In genomic region chr1:56389813-56390539, GRCh38 we compare ENCODE assay signal across 13 cellular contexts.
DNase-seq lines count a peak whose midpoint lies in the region; ATAC-seq and TF ChIP-seq lines count a peak whose summit lies in the region.
"Had no signal": no experiment of that assay in that cellular context is flagged by ENCODE, and none has a peak within 500 bp of the region (broad histone marks: within the 10 kb centered on the region; RNA-seq: fewer than 3 reads in every experiment).

No MANE protein-coding gene starts in this region.

- H2AK5ac ChIP-seq in neuronal stem cell (ENCODE audit: low read depth, low read length) = no peak overlapping the region

- no peaks in the 10 kb centered on the region for H3K79me1 ChIP-seq in neuronal stem cell (ENCODE audit: low read depth, low read length)

- peak overlapping the region; percentile 50 for H3K4me3 ChIP-seq in GM23338
- no peak overlapping the region for H3K4me3 ChIP-seq in neuronal stem cell (ENCODE audit: low read length in 2 of 2)

- ATAC-seq in GM23338 (peak; percentile 85), esophagus mucosa (peak; percentile 67), HG03520 (IDR thresholded peaks at IDR 0.05; ENCODE audit: unreplicated experiment) (no peak)
- ATAC-seq: activated CD8-positive, alpha-beta T cell treated with anti-CD3 and anti-CD28 coated beads, Interleukin-2, amount 10 ng/mL, durations not matched to agents 7 days and 5 days; left lobe of liver had no signal

- DNase-seq in GM23338 (ENCODE audit: low spot score) (peak; percentile 82), NCI-H524 treated with DMSO at 0.1 percent for 48 hours (lab: John Stamatoyannopoulos, UW) (peak; percentile 44), neuronal stem cell (ENCODE audit: low spot score) (peak; percentile 38), NOMO-1 treated with DMSO at 0.1 percent for 48 hours (lab: John Stamatoyannopoulos, UW; ENCODE audit: unreplicated experiment) (no peak), NCI-H1694 (lab: John Stamatoyannopoulos, UW) (no peak)
- DNase-seq: activated CD8-positive, alpha-beta T cell treated with anti-CD3 and anti-CD28 coated beads, Interleukin-2, amount 10 ng/mL, durations not matched to agents 7 days and 5 days; CD4-positive, CD25-positive, alpha-beta regulatory T cell; NCI-H748 treated with DMSO at 0.1 percent for 48 hours; Right ventricle myocardium superior had no signal

- H3K23ac ChIP-seq in neuronal stem cell (ENCODE audit: low read depth, low read length, poor library complexity) = no peak overlapping the region

- no peak overlapping the region for H2BK120ac ChIP-seq in neuronal stem cell (ENCODE audit: low read depth, low read length)

- H2BK12ac ChIP-seq in neuronal stem cell (ENCODE audit: low read length) = no peak overlapping the region

- H3K4me3 Mint-ChIP-seq in GM23338 = peak overlapping the region; percentile 64
- H3K4me3 Mint-ChIP-seq: activated CD8-positive, alpha-beta T cell treated with anti-CD3 and anti-CD28 coated beads, Interleukin-2, amount 10 ng/mL, durations not matched to agents 7 days and 5 days; CD4-positive, CD25-positive, alpha-beta regulatory T cell had no signal

- H3K27me3 Mint-ChIP-seq in GM23338 (ENCODE audit: insufficient read depth, low read depth, poor library complexity) = no peaks in the 10 kb centered on the region
- H3K27me3 Mint-ChIP-seq: CD4-positive, CD25-positive, alpha-beta regulatory T cell had no signal

- H3F3A ChIP-seq in GM23338 (replicated peaks; ENCODE audit: low read depth) = no peaks in the 10 kb centered on the region

- no peak overlapping the region for H3K9ac ChIP-seq in neuronal stem cell (ENCODE audit: low read depth, low read length, poor library complexity)

- peak overlapping the region; percentile 79; the same call in 1 of the 2 replicates for H3K27ac ChIP-seq in GM23338 (ENCODE audit: low read depth)
- peak overlapping the region; percentile 71 for H3K27ac ChIP-seq in neuronal stem cell (replicated peaks; ENCODE audit: low read length)
- H3K27ac ChIP-seq: neutrophil had no signal

- no peaks in the 10 kb centered on the region for H3K36me3 ChIP-seq in GM23338 (ENCODE audit: insufficient read depth)
- H3K36me3 ChIP-seq in neuronal stem cell (replicated peaks in 1 of 2; ENCODE audit: control insufficient read depth in 2 of 2, insufficient read depth in 2 of 2, low read length in 2 of 2) = no peaks in the 10 kb centered on the region
- H3K36me3 ChIP-seq: neutrophil had no signal

- H3K79me2 ChIP-seq in GM23338 (replicated peaks; ENCODE audit: insufficient read depth) = no peaks in the 10 kb centered on the region

- H4K8ac ChIP-seq in neuronal stem cell (ENCODE audit: low read depth, low read length) = no peak overlapping the region

- no peaks in the 10 kb centered on the region for H4K20me1 ChIP-seq in GM23338 (replicated peaks; ENCODE audit: insufficient read depth)

- H2BK15ac ChIP-seq in neuronal stem cell (ENCODE audit: low read length) = no peak overlapping the region

- no peak overlapping the region for H3K4ac ChIP-seq in neuronal stem cell (ENCODE audit: low read length)

- peaks cover 9% of the 10 kb centered on the region; the same call in 1 of the 2 replicates for H3K9me2 ChIP-seq in GM23338 (ENCODE audit: insufficient read depth)

- H3K27me3 ChIP-seq in GM23338 (ENCODE audit: insufficient read depth) = no peaks in the 10 kb centered on the region
- no peaks in the 10 kb centered on the region for H3K27me3 ChIP-seq in neuronal stem cell (ENCODE audit: control insufficient read depth in 3 of 3, insufficient read depth in 3 of 3, low read depth in 1 of 3, low read length in 3 of 3)
- H3K27me3 ChIP-seq: neutrophil had no signal

- no peak overlapping the region for H2BK5ac ChIP-seq in neuronal stem cell (ENCODE audit: low read length)

- H3K4me2 ChIP-seq in GM23338 (peak overlapping the region; percentile 78), neuronal stem cell (ENCODE audit: insufficient read depth, low read length, poor library complexity, severe bottlenecking) (peak overlapping the region; percentile 35)

- no peak overlapping the region for H3K14ac ChIP-seq in neuronal stem cell (ENCODE audit: low read length)

- 0 out of 2 replicates have a peak overlapping the region, but pooled peaks have one; percentile 60 for H3K27ac Mint-ChIP-seq in GM23338
- H3K27ac Mint-ChIP-seq: activated CD8-positive, alpha-beta T cell treated with anti-CD3 and anti-CD28 coated beads, Interleukin-2, amount 10 ng/mL, durations not matched to agents 7 days and 5 days; CD4-positive, CD25-positive, alpha-beta regulatory T cell had no signal

- H3K4me1 Mint-ChIP-seq in GM23338 = peaks cover 25% of the 10 kb centered on the region
- H3K4me1 Mint-ChIP-seq: CD4-positive, CD25-positive, alpha-beta regulatory T cell had no signal

- H3K9me3 Mint-ChIP-seq in GM23338 = no peaks in the 10 kb centered on the region

- H3K36me3 Mint-ChIP-seq in GM23338 (ENCODE audit: low read depth) = no peaks in the 10 kb centered on the region
- H3K36me3 Mint-ChIP-seq: CD4-positive, CD25-positive, alpha-beta regulatory T cell had no signal

- no peak for TF ChIP-seq CTCF in GM23338 (conservative IDR thresholded peaks at IDR 0.05; ENCODE audit: low read depth in 2 of 2)

- H2AFZ ChIP-seq in GM23338 = peak overlapping the region; percentile 89; the same call in 1 of the 2 replicates
- peak overlapping the region; percentile 44 for H2AFZ ChIP-seq in neuronal stem cell (ENCODE audit: low read length)

- WGBS in neuronal stem cell (ENCODE audit: extremely low coverage in 2 of 2, insufficient read length in 2 of 2, insufficient replicate concordance in 1 of 2), 2 donors = no CpG with 5 or more reads among the region's 4 CpGs

- no peaks in the 10 kb centered on the region for H3K9me3 ChIP-seq in neuronal stem cell (replicated peaks in 1 of 2; ENCODE audit: control insufficient read depth in 2 of 2, insufficient read depth in 1 of 2, low read depth in 1 of 2, low read length in 2 of 2)
- H3K9me3 ChIP-seq: neutrophil had no signal

- H3K4me1 ChIP-seq in GM23338 (ENCODE audit: insufficient read depth) = peaks cover 16% of the 10 kb centered on the region
- peaks cover 4 to 6% of the 10 kb centered on the region in 2 donors for H3K4me1 ChIP-seq in neuronal stem cell (ENCODE audit: control insufficient read depth in 2 of 2, insufficient read depth in 1 of 2, low read depth in 1 of 2, low read length in 2 of 2)

- H3K18ac ChIP-seq in neuronal stem cell (ENCODE audit: low read length) = no peak overlapping the region

- no peak overlapping the region for H4K91ac ChIP-seq in neuronal stem cell (ENCODE audit: low read depth, low read length, poor library complexity)

TF ChIP-seq in GM23338, 12 proteins besides CTCF, POLR2A, EP300 and RAD21:
- TF ChIP-seq ZNF114 (CRISPR knock-in tag; IDR thresholded peaks at IDR 0.05) (no peak), ZNF331 (CRISPR knock-in tag; IDR thresholded peaks at IDR 0.05; ENCODE audit: low read depth) (no peak), CREB1 (CRISPR knock-in tag; IDR thresholded peaks at IDR 0.05; ENCODE audit: low read depth) (no peak), STAT1 (IDR thresholded peaks at IDR 0.05; ENCODE audit: unreplicated experiment) (no peak), NANOG (IDR thresholded peaks at IDR 0.05; ENCODE audit: borderline replicate concordance) (no peak), POLR2AphosphoS5 (IDR thresholded peaks at IDR 0.05; ENCODE audit: low read depth) (no peak), EZH2phosphoT487 (IDR thresholded peaks at IDR 0.05; ENCODE audit: unreplicated experiment) (no peak), EZH2 (IDR thresholded peaks at IDR 0.05; ENCODE audit: low read depth, unreplicated experiment) (no peak)

Comparison
In these comparisons a context has a peak if more than half of its experiments do, and no peak if none do; other contexts are left out.
1. DNase-seq: peak in GM23338 (single experiment), NCI-H524 treated with DMSO at 0.1 percent for 48 hours (single experiment) and neuronal stem cell (single experiment); none in NOMO-1 treated with DMSO at 0.1 percent for 48 hours (single experiment) and NCI-H1694 (single experiment).